1 cellular context compared by ENCODE assay signal in genomic region chr1:243716901-243717300, GRCh38.
TF ChIP-seq lines count a peak whose summit lies in the region.

No MANE protein-coding gene starts in this region.

TF ChIP-seq in GM23338, 12 proteins besides CTCF, POLR2A, EP300 and RAD21 (continued from another document):
- no peak for TF ChIP-seq ZNF462 (CRISPR knock-in tag; IDR thresholded peaks at IDR 0.05)
- TF ChIP-seq, protein P1, sequence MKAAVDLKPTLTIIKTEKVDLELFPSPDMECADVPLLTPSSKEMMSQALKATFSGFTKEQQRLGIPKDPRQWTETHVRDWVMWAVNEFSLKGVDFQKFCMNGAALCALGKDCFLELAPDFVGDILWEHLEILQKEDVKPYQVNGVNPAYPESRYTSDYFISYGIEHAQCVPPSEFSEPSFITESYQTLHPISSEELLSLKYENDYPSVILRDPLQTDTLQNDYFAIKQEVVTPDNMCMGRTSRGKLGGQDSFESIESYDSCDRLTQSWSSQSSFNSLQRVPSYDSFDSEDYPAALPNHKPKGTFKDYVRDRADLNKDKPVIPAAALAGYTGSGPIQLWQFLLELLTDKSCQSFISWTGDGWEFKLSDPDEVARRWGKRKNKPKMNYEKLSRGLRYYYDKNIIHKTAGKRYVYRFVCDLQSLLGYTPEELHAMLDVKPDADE (IDR thresholded peaks at IDR 0.05): no peak
